ENCODE assay signal across 15 cellular contexts in genomic region chr3:42127226-42127625, GRCh38.
"Had no signal": no experiment of that assay in that cellular context is flagged by ENCODE, and none has a peak within 500 bp of the region (broad histone marks: within the 10 kb centered on the region; RNA-seq: fewer than 3 reads in every experiment).

No MANE protein-coding gene starts in this region.

- H3K9ac ChIP-seq: neural progenitor cell had no signal

- H3K4me2 ChIP-seq: neural progenitor cell had no signal

- H3K9me3 ChIP-seq: esophagus muscularis mucosa, left ventricle myocardium inferior, prostate gland, stomach, thoracic aorta, upper lobe of left lung had no signal

- ATAC-seq: right cardiac atrium had no signal

- H3K4me1 ChIP-seq: neural progenitor cell had no signal

- H3K4me3 ChIP-seq: esophagus muscularis mucosa, left ventricle myocardium inferior, neural progenitor cell, prostate gland, stomach, thoracic aorta, upper lobe of left lung had no signal

- DNase-seq: activated CD4-positive, alpha-beta T cell treated with anti-CD3 and anti-CD28 coated beads for 1 hour; activated naive CD4-positive, alpha-beta T cell; activated naive CD8-positive, alpha-beta T cell treated with anti-CD3 and anti-CD28 coated beads for 36 hours; amniotic stem cell; effector CD8-positive, alpha-beta T cell; immature natural killer cell; kidney glomerular epithelial cell; left ventricle myocardium inferior; right cardiac atrium; stomach; upper lobe of left lung had no signal

- H3K27ac ChIP-seq: esophagus muscularis mucosa, left ventricle myocardium inferior, neural progenitor cell, prostate gland, thoracic aorta, upper lobe of left lung had no signal

- H3K36me3 ChIP-seq: neural progenitor cell, prostate gland had no signal

- H3K27me3 ChIP-seq: esophagus muscularis mucosa, neural progenitor cell, stomach, upper lobe of left lung had no signal
